1 cellular context compared by ENCODE assay signal in the genomic region with DNA sequence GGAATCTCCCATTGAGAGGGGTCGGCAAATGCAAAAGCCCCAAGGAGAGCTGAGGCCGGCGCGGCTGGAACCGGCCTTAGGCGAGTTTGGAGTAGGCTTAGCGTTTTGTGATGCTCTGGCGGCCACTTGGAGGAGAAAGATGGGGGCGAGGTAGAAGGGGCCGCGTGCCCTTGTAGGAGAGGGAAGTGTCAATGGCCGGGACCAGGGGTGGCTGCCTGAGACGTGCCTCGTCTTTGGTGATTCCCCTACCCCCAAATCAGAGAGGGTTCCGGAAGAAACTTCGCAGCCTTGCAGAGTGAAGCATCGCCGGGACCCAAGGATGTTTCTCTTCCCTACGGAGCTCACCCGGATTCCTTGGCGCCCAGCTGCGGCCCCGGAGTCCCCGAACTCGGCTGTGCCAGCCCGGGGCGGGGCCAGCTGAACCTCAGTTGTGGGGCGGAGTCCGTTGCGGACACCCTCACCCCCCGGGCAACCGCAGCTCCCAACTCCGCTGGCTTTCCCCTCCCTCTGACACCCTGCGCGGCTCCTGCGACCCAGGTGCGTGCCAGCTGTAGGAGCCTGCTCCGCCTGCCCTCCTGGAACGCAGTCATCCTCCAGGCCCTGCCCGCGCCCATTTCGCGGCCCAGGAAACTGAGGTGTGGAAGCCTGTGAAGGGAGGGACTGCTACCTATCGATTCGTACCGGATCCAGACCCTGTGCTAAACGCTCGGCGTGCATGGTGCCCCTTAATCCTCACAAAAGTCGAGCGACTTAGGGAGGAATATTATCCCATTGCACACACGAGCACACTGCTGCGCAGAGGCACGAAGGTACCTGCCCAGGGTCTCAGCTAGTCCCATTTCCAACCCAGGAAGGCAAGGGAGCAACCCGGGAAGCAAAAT.
TF ChIP-seq lines count a peak whose summit lies in the region.

No MANE protein-coding gene starts in this region.

TF ChIP-seq in HepG2, 621 proteins besides CTCF, POLR2A, EP300 and RAD21 (continued from another document):
- TF ChIP-seq, protein P1, sequence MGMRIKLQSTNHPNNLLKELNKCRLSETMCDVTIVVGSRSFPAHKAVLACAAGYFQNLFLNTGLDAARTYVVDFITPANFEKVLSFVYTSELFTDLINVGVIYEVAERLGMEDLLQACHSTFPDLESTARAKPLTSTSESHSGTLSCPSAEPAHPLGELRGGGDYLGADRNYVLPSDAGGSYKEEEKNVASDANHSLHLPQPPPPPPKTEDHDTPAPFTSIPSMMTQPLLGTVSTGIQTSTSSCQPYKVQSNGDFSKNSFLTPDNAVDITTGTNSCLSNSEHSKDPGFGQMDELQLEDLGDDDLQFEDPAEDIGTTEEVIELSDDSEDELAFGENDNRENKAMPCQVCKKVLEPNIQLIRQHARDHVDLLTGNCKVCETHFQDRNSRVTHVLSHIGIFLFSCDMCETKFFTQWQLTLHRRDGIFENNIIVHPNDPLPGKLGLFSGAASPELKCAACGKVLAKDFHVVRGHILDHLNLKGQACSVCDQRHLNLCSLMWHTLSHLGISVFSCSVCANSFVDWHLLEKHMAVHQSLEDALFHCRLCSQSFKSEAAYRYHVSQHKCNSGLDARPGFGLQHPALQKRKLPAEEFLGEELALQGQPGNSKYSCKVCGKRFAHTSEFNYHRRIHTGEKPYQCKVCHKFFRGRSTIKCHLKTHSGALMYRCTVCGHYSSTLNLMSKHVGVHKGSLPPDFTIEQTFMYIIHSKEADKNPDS (CRISPR knock-in tag; IDR thresholded peaks at IDR 0.05), result no peak
- TF ChIP-seq ZNF3 (CRISPR knock-in tag; IDR thresholded peaks at IDR 0.05) (no peak), ZNF629 (CRISPR knock-in tag; conservative IDR thresholded peaks at IDR 0.05) (peak; percentile 89), JUNB (CRISPR knock-in tag; IDR thresholded peaks at IDR 0.05; ENCODE audit: borderline replicate concordance) (no peak), ZMYM3 (CRISPR knock-in tag; IDR thresholded peaks at IDR 0.05) (peak; percentile 29; the same call in 1 of the 2 replicates), SAFB2 (CRISPR knock-in tag; IDR thresholded peaks at IDR 0.05; ENCODE audit: borderline replicate concordance, low read depth) (no peak), ZNF556 (CRISPR knock-in tag; IDR thresholded peaks at IDR 0.05; ENCODE audit: borderline replicate concordance) (no peak), RBM39 (IDR thresholded peaks at IDR 0.05; ENCODE audit: low read depth, low read length, poor library complexity, severe bottlenecking) (no peak), ZMYM4 (CRISPR knock-in tag; IDR thresholded peaks at IDR 0.05) (no peak)
- TF ChIP-seq, protein P2, sequence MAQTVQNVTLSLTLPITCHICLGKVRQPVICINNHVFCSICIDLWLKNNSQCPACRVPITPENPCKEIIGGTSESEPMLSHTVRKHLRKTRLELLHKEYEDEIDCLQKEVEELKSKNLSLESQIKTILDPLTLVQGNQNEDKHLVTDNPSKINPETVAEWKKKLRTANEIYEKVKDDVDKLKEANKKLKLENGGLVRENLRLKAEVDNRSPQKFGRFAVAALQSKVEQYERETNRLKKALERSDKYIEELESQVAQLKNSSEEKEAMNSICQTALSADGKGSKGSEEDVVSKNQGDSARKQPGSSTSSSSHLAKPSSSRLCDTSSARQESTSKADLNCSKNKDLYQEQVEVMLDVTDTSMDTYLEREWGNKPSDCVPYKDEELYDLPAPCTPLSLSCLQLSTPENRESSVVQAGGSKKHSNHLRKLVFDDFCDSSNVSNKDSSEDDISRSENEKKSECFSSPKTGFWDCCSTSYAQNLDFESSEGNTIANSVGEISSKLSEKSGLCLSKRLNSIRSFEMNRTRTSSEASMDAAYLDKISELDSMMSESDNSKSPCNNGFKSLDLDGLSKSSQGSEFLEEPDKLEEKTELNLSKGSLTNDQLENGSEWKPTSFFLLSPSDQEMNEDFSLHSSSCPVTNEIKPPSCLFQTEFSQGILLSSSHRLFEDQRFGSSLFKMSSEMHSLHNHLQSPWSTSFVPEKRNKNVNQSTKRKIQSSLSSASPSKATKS (CRISPR knock-in tag; IDR thresholded peaks at IDR 0.05), result no peak
- TF ChIP-seq, protein P3, sequence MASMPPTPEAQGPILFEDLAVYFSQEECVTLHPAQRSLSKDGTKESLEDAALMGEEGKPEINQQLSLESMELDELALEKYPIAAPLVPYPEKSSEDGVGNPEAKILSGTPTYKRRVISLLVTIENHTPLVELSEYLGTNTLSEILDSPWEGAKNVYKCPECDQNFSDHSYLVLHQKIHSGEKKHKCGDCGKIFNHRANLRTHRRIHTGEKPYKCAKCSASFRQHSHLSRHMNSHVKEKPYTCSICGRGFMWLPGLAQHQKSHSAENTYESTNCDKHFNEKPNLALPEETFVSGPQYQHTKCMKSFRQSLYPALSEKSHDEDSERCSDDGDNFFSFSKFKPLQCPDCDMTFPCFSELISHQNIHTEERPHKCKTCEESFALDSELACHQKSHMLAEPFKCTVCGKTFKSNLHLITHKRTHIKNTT (CRISPR knock-in tag; IDR thresholded peaks at IDR 0.05), result no peak
